ENCODE assay signal across 12 cellular contexts in the genomic region with DNA sequence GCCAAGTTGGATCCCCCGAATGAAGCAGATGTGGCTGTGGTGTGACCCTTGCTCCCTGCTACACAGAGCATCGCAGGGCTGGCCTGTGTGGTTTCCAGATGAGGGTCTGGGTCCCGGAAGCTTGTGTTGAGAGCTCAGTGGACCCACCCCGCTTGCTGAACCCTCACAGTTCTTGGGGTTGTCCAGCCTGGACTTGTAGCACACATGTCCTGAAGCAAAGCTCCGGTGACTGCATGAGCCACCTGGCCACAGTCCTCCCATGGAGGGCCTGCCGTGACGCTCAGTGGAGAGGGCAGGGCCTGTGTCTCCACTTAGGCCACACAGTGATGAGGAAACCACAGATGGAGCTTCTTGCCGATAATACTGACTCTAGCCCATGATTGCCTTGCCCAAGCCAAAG.
DNase-seq lines count a peak whose midpoint lies in the region; ATAC-seq and TF ChIP-seq lines count a peak whose summit lies in the region.
"Had no signal": no experiment of that assay in that cellular context is flagged by ENCODE, and none has a peak within 500 bp of the region (broad histone marks: within the 10 kb centered on the region; RNA-seq: fewer than 3 reads in every experiment).

No MANE protein-coding gene starts in this region.

- no peaks in the 10 kb centered on the region for H3K9me3 ChIP-seq in stomach
- H3K9me3 ChIP-seq: A549 had no signal

- no peaks in the 10 kb centered on the region for H3K27me3 ChIP-seq in stomach

- CTCF ChIA-PET in activated CD4-positive, alpha-beta memory T cell treated with anti-CD3 and anti-CD28 coated beads for 36 hours (lab: Charles Lee), result interaction anchor here (0.8 kb wide), 1 partner anchor 229 kb away, joined by 4 read pairs; no protein-coding TSS in a partner anchor
- CTCF ChIA-PET in activated CD4-positive, alpha-beta memory T cell treated with anti-CD3 and anti-CD28 coated beads, Interleukin-2, amount 10 ng/mL, durations not matched to agents 7 days and 5 days (lab: Charles Lee), result interaction anchor here (0.8 to 1.1 kb wide), 3 partner anchors 14 to 229 kb away, joined by 3 to 5 read pairs (median 4); no protein-coding TSS in a partner anchor
- CTCF ChIA-PET in activated CD8-positive, alpha-beta memory T cell treated with anti-CD3 and anti-CD28 coated beads, Interleukin-2, amount 10 ng/mL, durations not matched to agents 7 days and 5 days (lab: Charles Lee), result interaction anchor here (1.9 to 2.4 kb wide), 2 partner anchors 10 to 229 kb away, joined by 6 to 10 read pairs; no protein-coding TSS in a partner anchor

- H3K36me3 ChIP-seq in stomach, result peaks cover 46 to 63% (median 62%) of the 10 kb centered on the region in 4 donors

- 85 to 94% (median 88%) methylated on average over 7 to 8 of the region's 8 CpGs for WGBS in stomach, 5 donors

- H3K4me1 ChIP-seq in stomach, result peaks cover 36 to 67% (median 48%) of the 10 kb centered on the region in 4 donors

- no peak overlapping the region for H3K4me3 Mint-ChIP-seq in activated CD4-positive, alpha-beta memory T cell treated with anti-CD3 and anti-CD28 coated beads for 36 hours
- H3K4me3 Mint-ChIP-seq in activated CD4-positive, alpha-beta memory T cell treated with anti-CD3 and anti-CD28 coated beads, Interleukin-2, amount 10 ng/mL, durations not matched to agents 7 days and 5 days, result no peak overlapping the region
- H3K4me3 Mint-ChIP-seq in activated CD8-positive, alpha-beta memory T cell treated with anti-CD3 and anti-CD28 coated beads, Interleukin-2, amount 10 ng/mL, durations not matched to agents 7 days and 5 days, result no peak overlapping the region

- no peak for DNase-seq in activated CD4-positive, alpha-beta memory T cell treated with anti-CD3 and anti-CD28 coated beads for 36 hours
- DNase-seq in activated CD4-positive, alpha-beta memory T cell treated with anti-CD3 and anti-CD28 coated beads, Interleukin-2, amount 10 ng/mL, durations not matched to agents 7 days and 5 days, result no peak
- DNase-seq in activated CD8-positive, alpha-beta memory T cell treated with anti-CD3 and anti-CD28 coated beads, Interleukin-2, amount 10 ng/mL, durations not matched to agents 7 days and 5 days, result no peak
- DNase-seq in left lobe of liver (ENCODE audit: low spot score) (peak; percentile 46), stomach (no peak), NCI-H1417 treated with DMSO at 0.1 percent for 48 hours (lab: John Stamatoyannopoulos, UW) (no peak), NCI-H1417 (lab: John Stamatoyannopoulos, UW) (no peak)
- DNase-seq: EL, NCI-H1930, PC-9 had no signal

- H3K27ac Mint-ChIP-seq in activated CD4-positive, alpha-beta memory T cell treated with anti-CD3 and anti-CD28 coated beads for 36 hours, result peak overlapping the region; percentile 78
- no peak overlapping the region for H3K27ac Mint-ChIP-seq in activated CD4-positive, alpha-beta memory T cell treated with anti-CD3 and anti-CD28 coated beads, Interleukin-2, amount 10 ng/mL, durations not matched to agents 7 days and 5 days
- H3K27ac Mint-ChIP-seq in activated CD8-positive, alpha-beta memory T cell treated with anti-CD3 and anti-CD28 coated beads, Interleukin-2, amount 10 ng/mL, durations not matched to agents 7 days and 5 days, result peak overlapping the region; percentile 81

- intact Hi-C loops in activated CD4-positive, alpha-beta memory T cell treated with anti-CD3 and anti-CD28 coated beads for 36 hours (cut with micrococcal nuclease), result no loop called here
- intact Hi-C loops in stomach (cut with DNase I; ENCODE audit: low total_unique reads), result no loop called here

- H3K27ac ChIP-seq in stomach, result peak overlapping the region in 4 of 5 donors; percentile 75 to 87 (median 84)
- H3K27ac ChIP-seq: A549, PC-9 had no signal

- TF ChIP-seq POLR2A in stomach (IDR thresholded peaks at IDR 0.05), result no peak

- no peaks in the 10 kb centered on the region for H3K9me3 Mint-ChIP-seq in activated CD4-positive, alpha-beta memory T cell treated with anti-CD3 and anti-CD28 coated beads for 36 hours
- H3K9me3 Mint-ChIP-seq in activated CD4-positive, alpha-beta memory T cell treated with anti-CD3 and anti-CD28 coated beads, Interleukin-2, amount 10 ng/mL, durations not matched to agents 7 days and 5 days, result no peaks in the 10 kb centered on the region
- H3K9me3 Mint-ChIP-seq in activated CD8-positive, alpha-beta memory T cell treated with anti-CD3 and anti-CD28 coated beads, Interleukin-2, amount 10 ng/mL, durations not matched to agents 7 days and 5 days (ENCODE audit: low read depth), result no peaks in the 10 kb centered on the region

- H3K36me3 Mint-ChIP-seq in activated CD4-positive, alpha-beta memory T cell treated with anti-CD3 and anti-CD28 coated beads for 36 hours, result peaks cover 49% of the 10 kb centered on the region
- H3K36me3 Mint-ChIP-seq in activated CD4-positive, alpha-beta memory T cell treated with anti-CD3 and anti-CD28 coated beads, Interleukin-2, amount 10 ng/mL, durations not matched to agents 7 days and 5 days (ENCODE audit: low read depth), result peaks cover 64% of the 10 kb centered on the region
- peaks cover 51% of the 10 kb centered on the region for H3K36me3 Mint-ChIP-seq in activated CD8-positive, alpha-beta memory T cell treated with anti-CD3 and anti-CD28 coated beads, Interleukin-2, amount 10 ng/mL, durations not matched to agents 7 days and 5 days

- H3K4me1 Mint-ChIP-seq in activated CD4-positive, alpha-beta memory T cell treated with anti-CD3 and anti-CD28 coated beads for 36 hours (ENCODE audit: low read depth), result peaks cover 79% of the 10 kb centered on the region
- peaks cover 51% of the 10 kb centered on the region for H3K4me1 Mint-ChIP-seq in activated CD4-positive, alpha-beta memory T cell treated with anti-CD3 and anti-CD28 coated beads, Interleukin-2, amount 10 ng/mL, durations not matched to agents 7 days and 5 days
- H3K4me1 Mint-ChIP-seq in activated CD8-positive, alpha-beta memory T cell treated with anti-CD3 and anti-CD28 coated beads, Interleukin-2, amount 10 ng/mL, durations not matched to agents 7 days and 5 days, result peaks cover 49% of the 10 kb centered on the region

- H3K27me3 Mint-ChIP-seq in activated CD4-positive, alpha-beta memory T cell treated with anti-CD3 and anti-CD28 coated beads for 36 hours, result no peaks in the 10 kb centered on the region
- no peaks in the 10 kb centered on the region for H3K27me3 Mint-ChIP-seq in activated CD4-positive, alpha-beta memory T cell treated with anti-CD3 and anti-CD28 coated beads, Interleukin-2, amount 10 ng/mL, durations not matched to agents 7 days and 5 days
- H3K27me3 Mint-ChIP-seq in activated CD8-positive, alpha-beta memory T cell treated with anti-CD3 and anti-CD28 coated beads, Interleukin-2, amount 10 ng/mL, durations not matched to agents 7 days and 5 days, result no peaks in the 10 kb centered on the region

- no peak for TF ChIP-seq CTCF in stomach (IDR thresholded peaks at IDR 0.05)

- no peak for ATAC-seq in activated CD8-positive, alpha-beta memory T cell treated with anti-CD3 and anti-CD28 coated beads, Interleukin-2, amount 10 ng/mL, durations not matched to agents 7 days and 5 days
- ATAC-seq in left lobe of liver (no peak), GM19395 (IDR thresholded peaks at IDR 0.05; ENCODE audit: unreplicated experiment) (no peak)
- ATAC-seq: A549 had no signal

- no peak overlapping the region for H3K4me3 ChIP-seq in stomach
- H3K4me3 ChIP-seq: A549, PC-9 had no signal

- POLR2A ChIA-PET in activated CD4-positive, alpha-beta memory T cell treated with anti-CD3 and anti-CD28 coated beads for 36 hours (lab: Charles Lee), result no interaction called here
- POLR2A ChIA-PET in activated CD4-positive, alpha-beta memory T cell treated with anti-CD3 and anti-CD28 coated beads, Interleukin-2, amount 10 ng/mL, durations not matched to agents 7 days and 5 days (lab: Charles Lee), result interaction anchor here (1.0 kb wide), 1 partner anchor 231 kb away, joined by 3 read pairs; no protein-coding TSS in a partner anchor

- TF ChIP-seq EP300 in stomach (IDR thresholded peaks at IDR 0.05), result no peak
